ENCODE assay signal across 28 cellular contexts in the genomic region with DNA sequence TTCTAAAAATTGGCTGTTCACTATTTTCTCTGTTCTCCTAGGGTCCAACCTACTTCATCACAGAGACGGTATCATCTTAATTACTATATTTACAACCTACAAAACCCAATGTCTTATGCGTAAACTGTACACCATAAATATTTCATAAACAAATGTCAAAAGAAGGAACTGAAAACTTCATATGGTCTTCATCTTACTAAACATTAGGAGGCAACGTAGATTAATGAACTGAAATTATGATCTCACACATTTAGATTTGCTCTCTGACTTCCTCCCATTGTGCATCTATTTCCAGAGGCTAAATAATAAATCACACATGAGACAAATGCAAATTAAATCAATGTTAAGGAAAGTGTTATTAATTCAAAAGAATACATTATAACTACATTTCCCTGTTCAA.
"Had no signal": no experiment of that assay in that cellular context is flagged by ENCODE, and none has a peak within 500 bp of the region (broad histone marks: within the 10 kb centered on the region; RNA-seq: fewer than 3 reads in every experiment).

No MANE protein-coding gene starts in this region.

- H3K36me3 ChIP-seq: brain microvascular endothelial cell, esophagus muscularis mucosa, gastroesophageal sphincter, heart right ventricle, WERI-Rb-1 had no signal

- H3K79me2 ChIP-seq: hepatocyte had no signal

- H2AFZ ChIP-seq: hepatocyte had no signal

- H3K27ac ChIP-seq: brain microvascular endothelial cell, coronary artery, dorsolateral prefrontal cortex, esophagus muscularis mucosa, foreskin keratinocyte, gastroesophageal sphincter, heart right ventricle, hepatocyte, WERI-Rb-1 had no signal

- DNase-seq: activated B cell treated with CpG ODN at 0.5 μM for 24 hours; activated CD4-positive, alpha-beta T cell treated with anti-CD3 and anti-CD28 coated beads for 48 hours; activated CD4-positive, alpha-beta T cell treated with anti-CD3 and anti-CD28 coated beads, Interleukin-2, amount 50 U/mL, for 1 hour; activated CD4-positive, alpha-beta T cell treated with anti-CD3 and anti-CD28 coated beads, Interleukin-2, amount 50 U/mL, for 48 hours; activated CD8-positive, alpha-beta memory T cell treated with anti-CD3 and anti-CD28 coated beads for 24 hours; activated CD8-positive, alpha-beta T cell treated with anti-CD3 and anti-CD28 coated beads for 36 hours; activated effector memory CD4-positive, alpha-beta T cell treated with Interleukin-2 at 50 U/mL for 16 hours; activated gamma-delta T cell treated with Interleukin-2 at 50 U/mL for 16 hours; activated naive CD4-positive, alpha-beta T cell treated with anti-CD3 and anti-CD28 coated beads, Interleukin-2, amount 50 U/mL, for 16 hours; activated naive CD4-positive, alpha-beta T cell treated with Interleukin-2 at 50 U/mL for 16 hours; activated T-cell treated with anti-CD3 and anti-CD28 coated beads, Interleukin-2, amount 50 U/mL, for 4 hours; amniotic stem cell; anterior cingulate cortex; brain microvascular endothelial cell; dorsolateral prefrontal cortex; effector memory CD4-positive, alpha-beta T cell; endodermal cell; erythroblast; foreskin keratinocyte; heart right ventricle; T1000; WERI-Rb-1 had no signal

- H3K27me3 ChIP-seq: brain microvascular endothelial cell, dorsolateral prefrontal cortex, esophagus muscularis mucosa, foreskin keratinocyte, gastroesophageal sphincter, heart right ventricle, hepatocyte had no signal

- H3K4me1 ChIP-seq: esophagus muscularis mucosa, foreskin keratinocyte, gastroesophageal sphincter, heart right ventricle had no signal

- H3K4me3 ChIP-seq: coronary artery, dorsolateral prefrontal cortex, esophagus muscularis mucosa, gastroesophageal sphincter, heart right ventricle, hepatocyte had no signal

- H3K4me2 ChIP-seq: hepatocyte had no signal

- H3K9me3 ChIP-seq: esophagus muscularis mucosa had no signal

- ATAC-seq: activated CD4-positive, CD25-positive, alpha-beta regulatory T cell treated with anti-CD3 and anti-CD28 coated beads, Interleukin-2, amount 50 U/mL, for 24 hours; activated CD8-positive, alpha-beta T cell treated with anti-CD3 and anti-CD28 coated beads for 36 hours; activated T-cell treated with anti-CD3 and anti-CD28 coated beads, Interleukin-2, amount 50 U/mL, for 4 hours; activated T-helper 17 cell treated with anti-CD3 and anti-CD28 coated beads, Interleukin-2, amount 50 U/mL, for 72 hours; foreskin keratinocyte; gastroesophageal sphincter; heart right ventricle had no signal
